8 cellular contexts compared by ENCODE assay signal in genomic region chr1:3795453-3796214, GRCh38.
A peak's percentile ranks its signal among the peaks of the same experiment; 100 is the strongest.
DNase-seq lines count a peak whose midpoint lies in the region; ATAC-seq and TF ChIP-seq lines count a peak whose summit lies in the region.

No MANE protein-coding gene starts in this region.

- peak overlapping the region; percentile 66 for H3K27ac Mint-ChIP-seq in stimulated activated naive B cell treated with anti-CD40 and anti-IgM and Interleukin-4, amounts not matched to agents 10 μg/mL and 1 μg/mL and 100 μg/mL, for 72 hours

- DNase-seq in hepatic stellate cell (ENCODE audit: low spot score), result peak; percentile 54
- DNase-seq in stimulated activated naive B cell treated with anti-CD40 and anti-IgM and Interleukin-4, amounts not matched to agents 10 μg/mL and 1 μg/mL and 100 μg/mL, for 72 hours, result no peak
- DNase-seq in ACHN, result no peak
- no peak for DNase-seq in NCI-H1092 treated with DMSO at 0.1 percent for 48 hours (lab: John Stamatoyannopoulos, UW)
- DNase-seq in NK-92 treated with Interleukin-12 subunit alpha and Interleukin-12 subunit beta, amount 100 ng/mL, for 24 hours (lab: John Stamatoyannopoulos, UW), result no peak

- H3K4me3 Mint-ChIP-seq in stimulated activated naive B cell treated with anti-CD40 and anti-IgM and Interleukin-4, amounts not matched to agents 10 μg/mL and 1 μg/mL and 100 μg/mL, for 72 hours, result peak overlapping the region; percentile 85 to 86

- peaks cover 7 to 8% of the 10 kb centered on the region in 2 donors for H3K27me3 Mint-ChIP-seq in stimulated activated naive B cell treated with anti-CD40 and anti-IgM and Interleukin-4, amounts not matched to agents 10 μg/mL and 1 μg/mL and 100 μg/mL, for 72 hours

- peaks cover 24 to 40% of the 10 kb centered on the region in 2 donors for H3K4me1 Mint-ChIP-seq in stimulated activated naive B cell treated with anti-CD40 and anti-IgM and Interleukin-4, amounts not matched to agents 10 μg/mL and 1 μg/mL and 100 μg/mL, for 72 hours

- peaks cover 9 to 29% of the 10 kb centered on the region in 2 donors for H3K36me3 Mint-ChIP-seq in stimulated activated naive B cell treated with anti-CD40 and anti-IgM and Interleukin-4, amounts not matched to agents 10 μg/mL and 1 μg/mL and 100 μg/mL, for 72 hours

- H3K36me3 ChIP-seq in ES-I3 (ENCODE audit: insufficient read depth, low read length), result peaks cover 8% of the 10 kb centered on the region

- no peak for TF ChIP-seq CTCF in WI38 (IDR thresholded peaks at IDR 0.05; ENCODE audit: low read depth, low read length)

- peaks cover 0 to 6% of the 10 kb centered on the region in 2 donors for H3K9me3 Mint-ChIP-seq in stimulated activated naive B cell treated with anti-CD40 and anti-IgM and Interleukin-4, amounts not matched to agents 10 μg/mL and 1 μg/mL and 100 μg/mL, for 72 hours

- H3K9ac ChIP-seq in ES-I3 (ENCODE audit: low read depth, low read length), result peak overlapping the region; percentile 57

- peak; percentile 15 for ATAC-seq in HG02840 (IDR thresholded peaks at IDR 0.05; ENCODE audit: low FRiP score, unreplicated experiment)
- peak in 1 of 2 donors; percentile 12 for ATAC-seq in stimulated activated naive B cell treated with anti-CD40 and anti-IgM and Interleukin-4, amounts not matched to agents 10 μg/mL and 1 μg/mL and 100 μg/mL, for 72 hours (replicated peaks)

- in situ Hi-C loops in ACHN (cut with HindIII; ENCODE audit: low pct_ligation_motif_present, low pct_unique_long_range_greater_than_20kb, low sequenced_read_pairs), result no loop called here

- peak overlapping the region; percentile 81 for H3K4me3 ChIP-seq in WI38 (ENCODE audit: low read depth, low read length)

- peaks cover 16% of the 10 kb centered on the region for H3K4me1 ChIP-seq in ES-I3 (ENCODE audit: insufficient read depth, low read length)

- H3K9me3 ChIP-seq in ES-I3 (ENCODE audit: control insufficient read depth, insufficient read depth, low read length), result no peaks in the 10 kb centered on the region
